16 cellular contexts compared by ENCODE assay signal in the genomic region with DNA sequence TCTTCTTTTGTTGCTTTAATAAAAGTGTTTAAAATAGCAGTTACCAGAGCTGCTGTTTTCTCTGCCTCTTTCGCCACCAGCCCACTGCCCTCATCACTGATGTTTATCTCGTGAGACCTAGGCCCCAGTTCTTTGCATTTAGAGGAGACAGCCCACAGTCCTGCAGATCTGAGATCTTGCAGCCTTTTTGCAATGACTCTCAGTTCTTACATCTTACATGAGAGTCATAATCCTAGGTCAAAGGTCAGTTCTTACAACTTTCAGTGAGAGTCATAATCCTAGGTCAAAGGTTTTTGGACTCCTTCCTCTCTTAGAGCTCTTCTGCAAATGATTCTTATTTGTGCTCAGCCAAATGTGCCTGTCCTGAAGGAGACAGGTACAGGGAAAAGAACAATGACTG.
"Had no signal": no experiment of that assay in that cellular context is flagged by ENCODE, and none has a peak within 500 bp of the region (broad histone marks: within the 10 kb centered on the region; RNA-seq: fewer than 3 reads in every experiment).

No MANE protein-coding gene starts in this region.

- H3K4me3 Mint-ChIP-seq: activated CD8-positive, alpha-beta memory T cell treated with anti-CD3 and anti-CD28 coated beads, Interleukin-2, amount 10 ng/mL, durations not matched to agents 7 days and 5 days; activated T-cell treated with anti-CD3 and anti-CD28 coated beads, Interleukin-2, amount 50 U/mL, for 24 hours; effector memory CD8-positive, alpha-beta T cell; stimulated activated memory B cell treated with anti-CD40 and anti-IgM and Interleukin-4, amounts not matched to agents 10 μg/mL and 1 μg/mL and 100 μg/mL, for 72 hours had no signal

- ATAC-seq: activated CD8-positive, alpha-beta memory T cell treated with anti-CD3 and anti-CD28 coated beads, Interleukin-2, amount 10 ng/mL, durations not matched to agents 7 days and 5 days; effector memory CD8-positive, alpha-beta T cell; gastroesophageal sphincter; left ventricle myocardium superior; stimulated activated memory B cell treated with anti-CD40 and anti-IgM and Interleukin-4, amounts not matched to agents 10 μg/mL and 1 μg/mL and 100 μg/mL, for 72 hours had no signal

- H3K27ac ChIP-seq: adrenal gland, coronary artery, gastroesophageal sphincter had no signal

- H3K4me3 ChIP-seq: adrenal gland, coronary artery, gastroesophageal sphincter, skin epidermis had no signal

- H3K36me3 Mint-ChIP-seq: activated CD8-positive, alpha-beta memory T cell treated with anti-CD3 and anti-CD28 coated beads, Interleukin-2, amount 10 ng/mL, durations not matched to agents 7 days and 5 days; stimulated activated memory B cell treated with anti-CD40 and anti-IgM and Interleukin-4, amounts not matched to agents 10 μg/mL and 1 μg/mL and 100 μg/mL, for 72 hours had no signal

- H3K36me3 ChIP-seq: adrenal gland, gastroesophageal sphincter had no signal

- H3K27me3 Mint-ChIP-seq: activated T-cell treated with anti-CD3 and anti-CD28 coated beads, Interleukin-2, amount 50 U/mL, for 24 hours had no signal

- H3K9me3 ChIP-seq: adrenal gland, gastroesophageal sphincter had no signal

- H3K9me3 Mint-ChIP-seq: activated T-cell treated with anti-CD3 and anti-CD28 coated beads, Interleukin-2, amount 50 U/mL, for 24 hours; effector memory CD8-positive, alpha-beta T cell; stimulated activated memory B cell treated with anti-CD40 and anti-IgM and Interleukin-4, amounts not matched to agents 10 μg/mL and 1 μg/mL and 100 μg/mL, for 72 hours had no signal

- H3K27me3 ChIP-seq: adrenal gland had no signal

- FAIRE-seq: kidney, TTC549 had no signal

- H3K27ac Mint-ChIP-seq: activated CD8-positive, alpha-beta memory T cell treated with anti-CD3 and anti-CD28 coated beads, Interleukin-2, amount 10 ng/mL, durations not matched to agents 7 days and 5 days; activated T-cell treated with anti-CD3 and anti-CD28 coated beads, Interleukin-2, amount 50 U/mL, for 24 hours; stimulated activated memory B cell treated with anti-CD40 and anti-IgM and Interleukin-4, amounts not matched to agents 10 μg/mL and 1 μg/mL and 100 μg/mL, for 72 hours had no signal

- DNase-seq: activated CD4-positive, alpha-beta T cell treated with anti-CD3 and anti-CD28 coated beads, Interleukin-2, amount 50 U/mL, for 48 hours; activated CD4-positive, CD25-positive, alpha-beta regulatory T cell; activated CD8-positive, alpha-beta memory T cell treated with anti-CD3 and anti-CD28 coated beads, Interleukin-2, amount 10 ng/mL, durations not matched to agents 7 days and 5 days; activated naive CD4-positive, alpha-beta T cell; activated T-cell treated with anti-CD3 and anti-CD28 coated beads, Interleukin-2, amount 50 U/mL, for 24 hours; adrenal gland; caudate nucleus; effector memory CD8-positive, alpha-beta T cell; kidney; left ventricle myocardium superior; mesendoderm had no signal
